ENCODE assay signal across 6 cellular contexts in genomic region chr19:14091885-14092462, GRCh38. TPM values are rescaled to one million over a fixed set of nuclear protein-coding genes. Genes with fewer than 3 reads are reported as not detected.
A peak's percentile ranks its signal among the peaks of the same experiment; 100 is the strongest.
DNase-seq lines count a peak whose midpoint lies in the region; ATAC-seq and TF ChIP-seq lines count a peak whose summit lies in the region.

No MANE protein-coding gene starts in this region.

- H3K27ac ChIP-seq in gastroesophageal sphincter (peak overlapping the region in 3 of 4 donors; percentile 97 to 99 (median 98)), temporal lobe (ENCODE audit: low read depth, low read length) (peak overlapping the region; percentile 84)

- no peak for TF ChIP-seq CTCF in gastroesophageal sphincter (IDR thresholded peaks at IDR 0.05)

- TF ChIP-seq EP300 in gastroesophageal sphincter (IDR thresholded peaks at IDR 0.05) = no peak

- H3K4me3 ChIP-seq in gastroesophageal sphincter = peak overlapping the region; percentile 67 to 89

- TF ChIP-seq POLR2A in Raji (IDR thresholded peaks at IDR 0.05; ENCODE audit: insufficient read depth, low read depth, low read length) (peak; percentile 8; the same call in 1 of the 2 replicates), gastroesophageal sphincter (IDR thresholded peaks at IDR 0.05) (no peak)

- 7 to 21% methylated on average over 10 to 14 of the region's 14 CpGs for WGBS in gastroesophageal sphincter (ENCODE audit: low coverage in 1 of 2), 2 donors

- H3K9me3 ChIP-seq in gastroesophageal sphincter = peaks cover 0 to 12% (median 0%) of the 10 kb centered on the region in 3 donors

- H3K27me3 ChIP-seq in gastroesophageal sphincter = no peaks in the 10 kb centered on the region

- H3K36me3 ChIP-seq in gastroesophageal sphincter = peaks cover 0 to 31% of the 10 kb centered on the region in 2 donors

- ATAC-seq in GM21619 (IDR thresholded peaks at IDR 0.05; ENCODE audit: unreplicated experiment) (peak; percentile 5), gastroesophageal sphincter (no peak)

- H3K4me1 ChIP-seq in gastroesophageal sphincter = peaks cover 0 to 25% (median 10%) of the 10 kb centered on the region in 3 donors

- DNase-seq in GDM1 (lab: John Stamatoyannopoulos, UW) (no peak), EL (no peak)

RNA-seq across cellular contexts. Expression of gene SAMD1, which starts 1.4 kb away (rescaled TPM):
- total RNA-seq in gastroesophageal sphincter (10 to 100 TPM; 21.9 to 61.3 (median 41.3) TPM), temporal lobe (28.0 TPM)

RNA-seq across cellular contexts. Expression of gene C19orf67, which starts 6.4 kb away (rescaled TPM):
- total RNA-seq in gastroesophageal sphincter (not detected), temporal lobe (not detected)

RNA-seq across cellular contexts. Expression of gene MISP3, which starts 19.4 kb away (rescaled TPM):
- 1 to 10 TPM; 2.7 to 9.5 (median 5.6) TPM for total RNA-seq in gastroesophageal sphincter
- total RNA-seq in temporal lobe = 1.7 TPM

RNA-seq across cellular contexts. Expression of gene PRKACA, which starts 25.6 kb away (rescaled TPM):
- total RNA-seq in gastroesophageal sphincter (100 to 1,000 TPM in 1 of 4 donors, 10 to 100 TPM in 3; 62.3 to 138 (median 76.6) TPM), temporal lobe (36.4 TPM)

RNA-seq across cellular contexts. Expression of gene PALM3, which starts 30.1 kb away (rescaled TPM):
- not detected for total RNA-seq in gastroesophageal sphincter
- total RNA-seq in temporal lobe = 4.9 TPM
